18 cellular contexts compared by ENCODE assay signal in the genomic region with DNA sequence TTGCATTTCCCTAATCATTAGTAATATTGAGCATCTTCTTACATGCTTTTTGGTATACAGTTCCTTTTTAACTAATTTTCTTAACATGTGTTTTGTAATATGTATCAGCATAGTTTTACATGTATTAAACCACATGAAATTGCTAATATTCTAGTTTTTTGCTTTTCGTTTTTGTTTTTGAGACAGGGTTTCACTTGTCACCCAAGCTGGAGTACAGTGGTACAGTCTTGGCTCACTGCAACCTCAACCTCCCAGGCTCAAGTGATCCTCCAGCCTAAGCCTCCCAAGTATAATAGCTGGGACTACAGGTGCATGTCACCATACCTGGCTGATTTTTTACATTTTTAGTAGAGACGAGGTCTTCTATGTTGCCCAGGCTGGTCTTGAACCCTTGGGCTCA. TPM values are rescaled to one million over a fixed set of nuclear protein-coding genes. Genes with fewer than 3 reads are reported as not detected.
A peak's percentile ranks its signal among the peaks of the same experiment; 100 is the strongest.
DNase-seq lines count a peak whose midpoint lies in the region; ATAC-seq and TF ChIP-seq lines count a peak whose summit lies in the region.
"Had no signal": no experiment of that assay in that cellular context is flagged by ENCODE, and none has a peak within 500 bp of the region (broad histone marks: within the 10 kb centered on the region; RNA-seq: fewer than 3 reads in every experiment).

No MANE protein-coding gene starts in this region.

- H3K27me3 Mint-ChIP-seq in activated CD4-positive, alpha-beta memory T cell treated with anti-CD3 and anti-CD28 coated beads, Interleukin-2, amount 10 ng/mL, durations not matched to agents 7 days and 5 days: no peaks in the 10 kb centered on the region
- no peaks in the 10 kb centered on the region for H3K27me3 Mint-ChIP-seq in memory B cell

- POLR2A ChIA-PET in activated CD4-positive, alpha-beta memory T cell treated with anti-CD3 and anti-CD28 coated beads, Interleukin-2, amount 10 ng/mL, durations not matched to agents 7 days and 5 days (lab: Charles Lee): interaction anchor here (1.5 to 3.0 kb wide), 4 partner anchors 9 to 270 kb away, joined by 5 to 95 read pairs (median 22); partner anchors contain the start of gene AEN

- no peaks in the 10 kb centered on the region for H3K9me3 Mint-ChIP-seq in activated CD4-positive, alpha-beta memory T cell treated with anti-CD3 and anti-CD28 coated beads, Interleukin-2, amount 10 ng/mL, durations not matched to agents 7 days and 5 days
- no peaks in the 10 kb centered on the region for H3K9me3 Mint-ChIP-seq in memory B cell
- H3K9me3 Mint-ChIP-seq: neural progenitor cell had no signal

- TF ChIP-seq CTCF in GM12865 (IDR thresholded peaks at IDR 0.05; ENCODE audit: insufficient read depth, low read depth, low read length, missing control alignments): no peak
- no peak for TF ChIP-seq CTCF in right lobe of liver (IDR thresholded peaks at IDR 0.05)

- H3K4me3 ChIP-seq in BLaER1 treated with 17β-estradiol and CSF1 and Interleukin-3, amounts not matched to agents 10 nM and 100 nM: no peak overlapping the region
- no peak overlapping the region for H3K4me3 ChIP-seq in GM12865 (ENCODE audit: low read depth, low read length)
- no peak overlapping the region for H3K4me3 ChIP-seq in right lobe of liver
- H3K4me3 ChIP-seq: lung, neural progenitor cell had no signal

- peaks cover 87% of the 10 kb centered on the region for H3K4me1 Mint-ChIP-seq in activated CD4-positive, alpha-beta memory T cell treated with anti-CD3 and anti-CD28 coated beads, Interleukin-2, amount 10 ng/mL, durations not matched to agents 7 days and 5 days
- peaks cover 50% of the 10 kb centered on the region for H3K4me1 Mint-ChIP-seq in memory B cell

- whole genome bisulfite sequencing in right lobe of liver (ENCODE audit: insufficient coverage, low coverage, low lambda C conversion rate, missing lambda C conversion rate): 68% methylated on average over 2 of the region's 2 CpGs

- H3K4me1 ChIP-seq in BLaER1 treated with 17β-estradiol and CSF1 and Interleukin-3, amounts not matched to agents 10 nM and 100 nM: peaks cover 62 to 98% (median 89%) of the 10 kb centered on the region in 10 experiments
- H3K4me1 ChIP-seq in right lobe of liver: peaks cover 0 to 11% (median 4%) of the 10 kb centered on the region in 4 donors

- intact Hi-C loops in right lobe of liver (cut with DNase I): no loop called here

- H3K4me2 ChIP-seq in BLaER1 treated with 17β-estradiol and CSF1 and Interleukin-3, amounts not matched to agents 10 nM and 100 nM: peak overlapping the region; percentile 14 to 98 (median 95); a peak in 19 of 22 replicates
- H3K4me2 ChIP-seq: neural progenitor cell had no signal

- CTCF ChIA-PET in activated CD4-positive, alpha-beta memory T cell treated with anti-CD3 and anti-CD28 coated beads, Interleukin-2, amount 10 ng/mL, durations not matched to agents 7 days and 5 days (lab: Charles Lee): interaction anchor here (2.7 kb wide), 1 partner anchor 10 kb away, joined by 29 read pairs; no protein-coding TSS in a partner anchor

- ATAC-seq in memory B cell (ENCODE audit: low read depth): no peak
- no peak for ATAC-seq in HG02870 (IDR thresholded peaks at IDR 0.05; ENCODE audit: unreplicated experiment)
- ATAC-seq in right lobe of liver: no peak
- ATAC-seq: right cardiac atrium had no signal

- peaks cover 78% of the 10 kb centered on the region for H3K36me3 Mint-ChIP-seq in activated CD4-positive, alpha-beta memory T cell treated with anti-CD3 and anti-CD28 coated beads, Interleukin-2, amount 10 ng/mL, durations not matched to agents 7 days and 5 days (ENCODE audit: low read depth)
- H3K36me3 Mint-ChIP-seq in memory B cell: peaks cover 25% of the 10 kb centered on the region

- no peak for TF ChIP-seq POLR2A in right lobe of liver (IDR thresholded peaks at IDR 0.05)

- peak overlapping the region in 9 of 11 experiments; percentile 89 to 96 (median 94); a peak in 16 of 22 replicates for H3K27ac ChIP-seq in BLaER1 treated with 17β-estradiol and CSF1 and Interleukin-3, amounts not matched to agents 10 nM and 100 nM
- H3K27ac ChIP-seq in right lobe of liver: no peak overlapping the region
- H3K27ac ChIP-seq: neural progenitor cell had no signal

- peaks cover 0 to 56% (median 33%) of the 10 kb centered on the region in 11 experiments; a peak in 21 of 22 replicates for H4K20me1 ChIP-seq in BLaER1 treated with 17β-estradiol and CSF1 and Interleukin-3, amounts not matched to agents 10 nM and 100 nM

- H3K27me3 ChIP-seq in BLaER1 treated with 17β-estradiol and CSF1 and Interleukin-3, amounts not matched to agents 10 nM and 100 nM: no peaks in the 10 kb centered on the region
- H3K27me3 ChIP-seq in right lobe of liver: no peaks in the 10 kb centered on the region
- H3K27me3 ChIP-seq: neural progenitor cell had no signal

- H3K4me3 Mint-ChIP-seq in activated CD4-positive, alpha-beta memory T cell treated with anti-CD3 and anti-CD28 coated beads, Interleukin-2, amount 10 ng/mL, durations not matched to agents 7 days and 5 days: no peak overlapping the region
- H3K4me3 Mint-ChIP-seq in memory B cell: no peak overlapping the region
- H3K4me3 Mint-ChIP-seq: neural progenitor cell had no signal

- no peaks in the 10 kb centered on the region for H3K9me3 ChIP-seq in BLaER1 treated with 17β-estradiol and CSF1 and Interleukin-3, amounts not matched to agents 10 nM and 100 nM (replicated peaks in 1 of 11)
- no peaks in the 10 kb centered on the region for H3K9me3 ChIP-seq in right lobe of liver

- H3K36me3 ChIP-seq in BLaER1 treated with 17β-estradiol and CSF1 and Interleukin-3, amounts not matched to agents 10 nM and 100 nM: peaks cover 19 to 73% (median 57%) of the 10 kb centered on the region in 11 experiments
- peaks cover 0 to 9% (median 0%) of the 10 kb centered on the region in 4 donors for H3K36me3 ChIP-seq in right lobe of liver
- H3K36me3 ChIP-seq: neural progenitor cell had no signal

- DNase-seq in GM12865 (ENCODE audit: low read depth) (peak; percentile 57), memory B cell (ENCODE audit: low spot score in 2 of 2) (no peak), KBM-7 (no peak), NCI-H2227 (lab: John Stamatoyannopoulos, UW; ENCODE audit: unreplicated experiment) (no peak), right lobe of liver (no peak)
- no peak for DNase-seq in activated CD4-positive, alpha-beta memory T cell treated with anti-CD3 and anti-CD28 coated beads, Interleukin-2, amount 10 ng/mL, durations not matched to agents 7 days and 5 days
- DNase-seq: activated gamma-delta T cell treated with Interleukin-2 at 50 U/mL for 16 hours, caudate nucleus, DMS79, foreskin melanocyte, MV-4-11, right cardiac atrium, SHP77, T1000 had no signal

- peak overlapping the region in 2 of 11 experiments; percentile 1 to 38; a peak in 2 of 22 replicates for H3K9ac ChIP-seq in BLaER1 treated with 17β-estradiol and CSF1 and Interleukin-3, amounts not matched to agents 10 nM and 100 nM
- H3K9ac ChIP-seq: neural progenitor cell had no signal

- in situ Hi-C loops in KBM-7 (cut with MboI; ENCODE audit: low pct_unique_long_range_greater_than_20kb, low sequenced_read_pairs): no loop called here

- H3K27ac Mint-ChIP-seq in activated CD4-positive, alpha-beta memory T cell treated with anti-CD3 and anti-CD28 coated beads, Interleukin-2, amount 10 ng/mL, durations not matched to agents 7 days and 5 days: peak overlapping the region; percentile 95
- H3K27ac Mint-ChIP-seq in memory B cell: peak overlapping the region; percentile 93
- H3K27ac Mint-ChIP-seq: neural progenitor cell had no signal

RNA-seq across cellular contexts. Expression of gene ISG20, which starts 4.4 kb away (rescaled TPM):
- 100 to 1,000 TPM; 337 to 338 TPM for total RNA-seq in activated CD4-positive, alpha-beta memory T cell treated with anti-CD3 and anti-CD28 coated beads, Interleukin-2, amount 10 ng/mL, durations not matched to agents 7 days and 5 days
- total RNA-seq in right lobe of liver: 10 to 100 TPM in 3 of 6 experiments, 1 to 10 TPM in 3; 6.3 to 19.4 (median 11.9) TPM

RNA-seq across cellular contexts. Expression of gene AEN, which starts 13.3 kb away (rescaled TPM):
- total RNA-seq in activated CD4-positive, alpha-beta memory T cell treated with anti-CD3 and anti-CD28 coated beads, Interleukin-2, amount 10 ng/mL, durations not matched to agents 7 days and 5 days: 10 to 100 TPM; 32.7 to 33.5 TPM
- total RNA-seq in right lobe of liver: 10 to 100 TPM in 2 of 6 experiments, 1 to 10 TPM in 4; 4.5 to 18.7 (median 7.3) TPM

Comparison
In these comparisons a context has a peak if more than half of its experiments do, and no peak if none do; other contexts are left out.
1. H3K27ac ChIP-seq: peak in BLaER1 treated with 17β-estradiol and CSF1 and Interleukin-3, amounts not matched to agents 10 nM and 100 nM (9 of 11); none in right lobe of liver (0 of 3).
2. RNA of gene ISG20, which starts 4.4 kb away (total RNA-seq): 337 to 338 TPM in activated CD4-positive, alpha-beta memory T cell treated with anti-CD3 and anti-CD28 coated beads, Interleukin-2, amount 10 ng/mL, durations not matched to agents 7 days and 5 days; 6.3 to 19.4 TPM in right lobe of liver; every median in the first group is over 10 times any median in the second.